Comparison of ENCODE assay signal across 17 cellular contexts in the genomic region with DNA sequence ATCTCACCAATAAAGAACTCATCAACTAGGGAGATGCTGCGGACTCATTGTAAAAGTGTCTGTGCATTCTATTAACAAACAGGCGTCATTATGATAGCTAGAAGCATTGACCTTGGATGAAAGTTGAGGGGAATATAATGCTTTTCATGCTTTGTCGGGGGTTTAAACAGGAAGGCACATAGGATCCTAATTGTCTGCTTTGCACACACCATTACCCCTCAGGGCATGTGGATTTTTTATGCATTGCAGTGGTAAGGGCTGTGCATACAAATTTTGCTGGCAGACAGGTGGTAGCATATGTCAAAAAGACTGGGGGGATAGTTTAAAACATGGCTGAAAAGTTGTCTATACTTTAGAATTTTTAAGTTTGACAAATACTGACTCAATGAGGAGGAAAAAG.
A peak's percentile ranks its signal among the peaks of the same experiment; 100 is the strongest.
DNase-seq lines count a peak whose midpoint lies in the region; ATAC-seq and TF ChIP-seq lines count a peak whose summit lies in the region.
"Had no signal": no experiment of that assay in that cellular context is flagged by ENCODE, and none has a peak within 500 bp of the region (broad histone marks: within the 10 kb centered on the region; RNA-seq: fewer than 3 reads in every experiment).

No MANE protein-coding gene starts in this region.

- H3K36me3 ChIP-seq in SK-N-SH (replicated peaks in 1 of 2; ENCODE audit: control insufficient read depth in 1 of 2, insufficient read depth in 2 of 2, low read length in 1 of 2): no peaks in the 10 kb centered on the region

- H3K27ac ChIP-seq in SK-N-SH (ENCODE audit: low read depth in 2 of 2, low read length in 1 of 2): peak overlapping the region in 1 of 2 experiments; percentile 14; a peak in 1 of 4 replicates
- H3K27ac ChIP-seq: C4-2B, PC-9 had no signal

- H3K79me2 ChIP-seq in SK-N-SH (ENCODE audit: insufficient read depth): no peaks in the 10 kb centered on the region

- TF ChIP-seq EP300 in SK-N-SH (IDR thresholded peaks at IDR 0.05; ENCODE audit: borderline replicate concordance in 1 of 2, low read depth in 1 of 2, low read length in 1 of 2): no peak

- H4K20me1 ChIP-seq in SK-N-SH (ENCODE audit: insufficient read depth): no peaks in the 10 kb centered on the region

- ATAC-seq in GM19397 (IDR thresholded peaks at IDR 0.05; ENCODE audit: unreplicated experiment) (no peak), left cardiac atrium (no peak)
- ATAC-seq: T-cell had no signal

- intact Hi-C loops in left cardiac atrium (cut with DNase I): no loop called here

- H2AFZ ChIP-seq in SK-N-SH (ENCODE audit: low read depth): no peak overlapping the region
- H2AFZ ChIP-seq: PC-9 had no signal

- TF ChIP-seq RAD21 in SK-N-SH (IDR thresholded peaks at IDR 0.05; ENCODE audit: low read length): no peak

- H3K9ac ChIP-seq in SK-N-SH: no peak overlapping the region

- no peaks in the 10 kb centered on the region for H3K27me3 ChIP-seq in SK-N-SH (ENCODE audit: insufficient read depth)

- peaks cover 0 to 26% of the 10 kb centered on the region in 2 experiments; a peak in 3 of 4 replicates for H3K4me1 ChIP-seq in SK-N-SH (ENCODE audit: control insufficient read depth in 1 of 2, insufficient read depth in 2 of 2, low read depth in 1 of 2, low read length in 1 of 2)

- DNase-seq in COR-L47 (lab: John Stamatoyannopoulos, UW): peak; percentile 9
- DNase-seq in NCI-H2081 (lab: John Stamatoyannopoulos, UW): peak; percentile 79 to 84
- peak; percentile 98 for DNase-seq in NCI-H69 (lab: John Stamatoyannopoulos, UW)
- DNase-seq in left kidney (ENCODE audit: low read depth, low spot score): peak; percentile 16
- DNase-seq in left cardiac atrium: no peak
- no peak for DNase-seq in SK-N-SH
- DNase-seq: CD8-positive, alpha-beta memory T cell; EL; GF-D8; Karpas-422; NCI-H1930; NCI-H510A treated with DMSO at 0.1 percent for 48 hours; PC-9; SIG-M5; T-cell had no signal

- H3F3A ChIP-seq in SK-N-SH (replicated peaks; ENCODE audit: insufficient read depth): no peaks in the 10 kb centered on the region

- H3K9me3 ChIP-seq in SK-N-SH: no peaks in the 10 kb centered on the region

- no peaks in the 10 kb centered on the region for H3K9me2 ChIP-seq in SK-N-SH

- CTCF ChIA-PET in SK-N-SH (lab: Yijun Ruan, JAX): interaction anchor here (1.0 to 1.1 kb wide), 2 partner anchors 16 to 101 kb away, joined by 3 to 6 read pairs; no protein-coding TSS in a partner anchor

- TF ChIP-seq CTCF in SK-N-SH (IDR thresholded peaks at IDR 0.05): no peak

- POLR2A ChIA-PET in SK-N-SH (lab: Yijun Ruan, JAX): no interaction called here

- WGBS in SK-N-SH (ENCODE audit: low lambda C conversion rate): 58% methylated on average over 3 of the region's 3 CpGs

- H3K4me3 ChIP-seq in SK-N-SH (ENCODE audit: low read depth in 2 of 2, low read length in 1 of 2): no peak overlapping the region
- H3K4me3 ChIP-seq: PC-9 had no signal

- H3K4me2 ChIP-seq in SK-N-SH: no peak overlapping the region
- H3K4me2 ChIP-seq: PC-9 had no signal

TF ChIP-seq in SK-N-SH, 30 proteins besides CTCF, POLR2A, EP300 and RAD21:
- TF ChIP-seq CHD2 (IDR thresholded peaks at IDR 0.05; ENCODE audit: low read length, partially characterized antibody) (no peak), JUND (IDR thresholded peaks at IDR 0.05) (no peak), GATA2 (CRISPR knock-in tag; IDR thresholded peaks at IDR 0.05) (no peak), POLR2AphosphoS5 (IDR thresholded peaks at IDR 0.05; ENCODE audit: low read depth, low read length) (no peak)
- TF ChIP-seq, protein P1, sequence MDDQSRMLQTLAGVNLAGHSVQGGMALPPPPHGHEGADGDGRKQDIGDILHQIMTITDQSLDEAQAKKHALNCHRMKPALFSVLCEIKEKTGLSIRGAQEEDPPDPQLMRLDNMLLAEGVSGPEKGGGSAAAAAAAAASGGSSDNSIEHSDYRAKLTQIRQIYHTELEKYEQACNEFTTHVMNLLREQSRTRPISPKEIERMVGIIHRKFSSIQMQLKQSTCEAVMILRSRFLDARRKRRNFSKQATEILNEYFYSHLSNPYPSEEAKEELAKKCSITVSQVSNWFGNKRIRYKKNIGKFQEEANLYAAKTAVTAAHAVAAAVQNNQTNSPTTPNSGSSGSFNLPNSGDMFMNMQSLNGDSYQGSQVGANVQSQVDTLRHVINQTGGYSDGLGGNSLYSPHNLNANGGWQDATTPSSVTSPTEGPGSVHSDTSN (IDR thresholded peaks at IDR 0.05): no peak

Comparison
In these comparisons a context has a peak if more than half of its experiments do, and no peak if none do; other contexts are left out.
1. DNase-seq: peak in COR-L47 (single experiment), NCI-H2081 (2 of 2), NCI-H69 (single experiment) and left kidney (single experiment); none in left cardiac atrium (single experiment) and SK-N-SH (single experiment).